ENCODE assay signal across 17 cellular contexts in the genomic region with DNA sequence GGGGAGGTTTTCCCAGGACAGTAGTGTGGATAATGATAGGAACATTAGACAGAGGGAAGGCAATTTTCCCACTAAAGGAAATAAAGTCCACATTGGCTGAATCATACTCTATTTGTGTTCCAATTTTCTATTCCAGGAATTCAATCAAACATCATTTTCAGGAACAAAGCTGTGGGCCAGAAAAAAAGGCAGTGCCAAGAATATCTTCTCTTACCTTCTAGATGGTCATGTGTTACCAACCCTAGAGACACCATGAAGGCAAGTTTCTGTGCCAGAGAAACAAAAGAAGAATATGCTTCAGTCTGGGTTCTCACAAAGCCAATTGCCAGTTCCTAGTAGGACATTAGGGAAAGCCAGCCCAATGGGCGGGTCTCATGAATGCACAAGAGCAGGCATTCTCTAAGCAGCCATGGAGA. TPM values are rescaled to one million over a fixed set of nuclear protein-coding genes. Genes with fewer than 3 reads are reported as not detected.
DNase-seq lines count a peak whose midpoint lies in the region; ATAC-seq lines count a peak whose summit lies in the region.
"Had no signal": no experiment of that assay in that cellular context is flagged by ENCODE, and none has a peak within 500 bp of the region (broad histone marks: within the 10 kb centered on the region; RNA-seq: fewer than 3 reads in every experiment).

No MANE protein-coding gene starts in this region.

- in situ Hi-C loops in GM23248 (cut with MboI), result no loop called here

- peaks cover 41% of the 10 kb centered on the region for H3K36me3 ChIP-seq in GM23248 (ENCODE audit: low read depth)

- no peak for ATAC-seq in HG03196 (IDR thresholded peaks at IDR 0.05; ENCODE audit: unreplicated experiment)
- ATAC-seq: PC-3 had no signal

- no peaks in the 10 kb centered on the region for H3K9me2 ChIP-seq in GM23248 (ENCODE audit: insufficient read depth)

- no peaks in the 10 kb centered on the region for H3K79me2 ChIP-seq in GM23248 (ENCODE audit: insufficient read depth)

- 60 to 81% methylated on average over 1 of the region's 1 CpG for WGBS in GM23248 (ENCODE audit: low coverage in 1 of 2, low lambda C conversion rate in 2 of 2, missing lambda C conversion rate in 2 of 2), 2 experiments

- H3K27ac ChIP-seq in GM23248, result no peak overlapping the region
- H3K27ac ChIP-seq: BLaER1 treated with 17β-estradiol and CSF1 and Interleukin-3, amounts not matched to agents 10 nM and 100 nM had no signal

- no peaks in the 10 kb centered on the region for H3F3A ChIP-seq in GM23248 (ENCODE audit: insufficient read depth)

- no peak overlapping the region for H3K9ac ChIP-seq in GM23248
- H3K9ac ChIP-seq: BLaER1 treated with 17β-estradiol and CSF1 and Interleukin-3, amounts not matched to agents 10 nM and 100 nM had no signal

- no peak overlapping the region for H2AFZ ChIP-seq in GM23248

- no peak overlapping the region for H3K4me2 ChIP-seq in GM23248 (ENCODE audit: unreplicated experiment)
- H3K4me2 ChIP-seq: BLaER1 treated with 17β-estradiol and CSF1 and Interleukin-3, amounts not matched to agents 10 nM and 100 nM had no signal

- H3K27me3 ChIP-seq in GM23248 (replicated peaks; ENCODE audit: insufficient read depth), result no peaks in the 10 kb centered on the region
- H3K27me3 ChIP-seq: BLaER1 treated with 17β-estradiol and CSF1 and Interleukin-3, amounts not matched to agents 10 nM and 100 nM had no signal

- H4K20me1 ChIP-seq in GM23248 (ENCODE audit: insufficient read depth), result no peaks in the 10 kb centered on the region

- H3K4me1 ChIP-seq in GM23248 (ENCODE audit: insufficient read depth), result peaks cover 8% of the 10 kb centered on the region; the same call in 1 of the 2 replicates
- H3K4me1 ChIP-seq: BLaER1 treated with 17β-estradiol and CSF1 and Interleukin-3, amounts not matched to agents 10 nM and 100 nM had no signal

- H3K9me3 ChIP-seq in GM23248 (ENCODE audit: low read depth), result no peaks in the 10 kb centered on the region
- H3K9me3 ChIP-seq: BLaER1 treated with 17β-estradiol and CSF1 and Interleukin-3, amounts not matched to agents 10 nM and 100 nM had no signal

- DNase-seq in GM23248 (peak; percentile 20), cerebellar cortex (ENCODE audit: low spot score) (peak; percentile 7), globus pallidus (ENCODE audit: low spot score) (peak; percentile 38), stromal cell of bone marrow (ENCODE audit: low read depth) (peak; percentile 50), SK-N-DZ (ENCODE audit: low spot score) (no peak), NAMALWA (ENCODE audit: low spot score) (no peak)
- DNase-seq: HFFc6, Karpas-422, MM.1S, NCI-H1105 treated with DMSO at 0.1 percent for 48 hours, NCI-H187, NCI-H2171, NCI-H446 treated with DMSO at 0.1 percent for 48 hours, NCI-H748 treated with DMSO at 0.1 percent for 48 hours, PC-3 had no signal

- H3K4me3 ChIP-seq in GM23248, result no peak overlapping the region
- H3K4me3 ChIP-seq: BLaER1 treated with 17β-estradiol and CSF1 and Interleukin-3, amounts not matched to agents 10 nM and 100 nM had no signal

RNA-seq across cellular contexts. Expression of a gene that starts 27.5 kb away (rescaled TPM):
- total RNA-seq in GM23248 (2014; rRNA removed; shearing (Covaris generic)), result not detected in 2 replicates
- polyA plus RNA-seq in GM23248 (2016; fragmentation: Nextera tagmentation; extraction: Ambion mirVana), result not detected in 2 replicates
- polyA plus RNA-seq in SK-N-DZ (2014; cell fraction: cytosol; rRNA removed), result 5.8 and 11.4 TPM in 2 replicates
- polyA plus RNA-seq in SK-N-DZ (2014; cell fraction: nucleus; rRNA removed), result 10.6 and 13.5 TPM in 2 replicates
- total RNA-seq: HFFc6 had no signal

RNA-seq across cellular contexts. Expression of a gene that starts 32.3 kb away (rescaled TPM):
- 16.2 and 23.2 TPM in 2 replicates for total RNA-seq in GM23248 (2014; rRNA removed; shearing (Covaris generic))
- 21.2 and 25.1 TPM in 2 replicates for polyA plus RNA-seq in GM23248 (2016; fragmentation: Nextera tagmentation; extraction: Ambion mirVana)
- polyA plus RNA-seq in SK-N-DZ (2014; cell fraction: cytosol; rRNA removed), result 33.2 and 39.2 TPM in 2 replicates
- polyA plus RNA-seq in SK-N-DZ (2014; cell fraction: nucleus; rRNA removed), result 49.6 and 62.6 TPM in 2 replicates

RNA-seq across cellular contexts. Expression of a gene that starts 42.9 kb away (rescaled TPM):
- not detected in 2 replicates for total RNA-seq in GM23248 (2014; rRNA removed; shearing (Covaris generic))
- polyA plus RNA-seq in GM23248 (2016; fragmentation: Nextera tagmentation; extraction: Ambion mirVana), result not detected in 2 replicates
- not detected in 2 replicates for polyA plus RNA-seq in SK-N-DZ (2014; cell fraction: cytosol; rRNA removed)
- 0.60 and 2.4 TPM in 2 replicates for polyA plus RNA-seq in SK-N-DZ (2014; cell fraction: nucleus; rRNA removed)

Comparison
In these comparisons a context has a peak if more than half of its experiments do, and no peak if none do; other contexts are left out.
1. DNase-seq: peak in GM23248 (single experiment), cerebellar cortex (single experiment), globus pallidus (single experiment) and stromal cell of bone marrow (single experiment); none in SK-N-DZ (single experiment) and NAMALWA (single experiment).